In genomic region chr5:172801184-172801671, GRCh38 we compare ENCODE assay signal across 11 cellular contexts. TPM values are rescaled to one million over a fixed set of nuclear protein-coding genes. Genes with fewer than 3 reads are reported as not detected.
DNase-seq lines count a peak whose midpoint lies in the region; ATAC-seq, FAIRE-seq and TF ChIP-seq lines count a peak whose summit lies in the region.
"Had no signal": no experiment of that assay in that cellular context is flagged by ENCODE, and none has a peak within 500 bp of the region (broad histone marks: within the 10 kb centered on the region; RNA-seq: fewer than 3 reads in every experiment).

No MANE protein-coding gene starts in this region.

- peak overlapping the region; percentile 72 for H3K4me3 Mint-ChIP-seq in HFFc6
- H3K4me3 Mint-ChIP-seq: natural killer cell had no signal

- intact Hi-C loops in transverse colon (cut with DNase I; ENCODE audit: low total_unique reads) = no loop called here

- no peak for TF ChIP-seq CTCF in HFFc6 (IDR thresholded peaks at IDR 0.05)
- TF ChIP-seq CTCF in keratinocyte (optimal IDR thresholded peaks at IDR 0.05 in 1 of 3, IDR thresholded peaks at IDR 0.05 in 1 of 3, conservative IDR thresholded peaks at IDR 0.05 in 1 of 3; ENCODE audit: extremely low read depth in 1 of 3, insufficient read depth in 2 of 3, low read length in 3 of 3) = no peak
- TF ChIP-seq CTCF in transverse colon (IDR thresholded peaks at IDR 0.05) = no peak

- H3K36me3 Mint-ChIP-seq in HFFc6 (ENCODE audit: low read depth) = no peaks in the 10 kb centered on the region; the same call in 1 of the 2 replicates
- H3K36me3 Mint-ChIP-seq: natural killer cell had no signal

- no peaks in the 10 kb centered on the region for H3K79me2 ChIP-seq in keratinocyte (ENCODE audit: control insufficient read depth, insufficient read depth, low read length)

- peak overlapping the region; percentile 68 for H3K9ac ChIP-seq in keratinocyte (ENCODE audit: control insufficient read depth, extremely low read depth, insufficient read depth, low read length)

- no peak overlapping the region for H2AFZ ChIP-seq in keratinocyte (ENCODE audit: control insufficient read depth, low read length)

- peaks cover 75% of the 10 kb centered on the region for H3K4me1 Mint-ChIP-seq in HFFc6 (ENCODE audit: low read depth)

- H3K27me3 ChIP-seq in keratinocyte (ENCODE audit: control insufficient read depth, extremely low read depth, insufficient read depth, low read length) (no peaks in the 10 kb centered on the region), transverse colon (no peaks in the 10 kb centered on the region), small intestine (ENCODE audit: control insufficient read depth in 2 of 2, insufficient read depth in 2 of 2, low read length in 2 of 2) (no peaks in the 10 kb centered on the region)

- dilution Hi-C loops in keratinocyte (cut with MboI; ENCODE audit: extremely low pct_ligation_motif_present, low sequenced_read_pairs) = no loop called here

- no peaks in the 10 kb centered on the region for H3K9me1 ChIP-seq in keratinocyte (ENCODE audit: control insufficient read depth, extremely low read depth, insufficient read depth, low read length)

- no peak for ATAC-seq in HG02852 (IDR thresholded peaks at IDR 0.05; ENCODE audit: unreplicated experiment)

- TF ChIP-seq EP300 in transverse colon (IDR thresholded peaks at IDR 0.05; ENCODE audit: low read depth) = no peak

- no peak overlapping the region for H3K4me3 ChIP-seq in keratinocyte (ENCODE audit: control insufficient read depth in 2 of 3, extremely low read depth in 1 of 3, insufficient read depth in 2 of 3, low read depth in 1 of 3, low read length in 3 of 3)
- H3K4me3 ChIP-seq in transverse colon = no peak overlapping the region
- H3K4me3 ChIP-seq in small intestine (ENCODE audit: low read depth in 1 of 2, low read length in 2 of 2) = no peak overlapping the region

- H3K27ac ChIP-seq in keratinocyte (ENCODE audit: control insufficient read depth, insufficient read depth, low read length) (peak overlapping the region; percentile 93), transverse colon (peak overlapping the region; percentile 18 to 79 (median 52)), small intestine (ENCODE audit: low read depth in 1 of 2, low read length in 1 of 2) (peak overlapping the region in 1 of 2 donors; percentile 55)

- 83 to 87% methylated on average over 1 to 4 of the region's 4 CpGs for WGBS in transverse colon (ENCODE audit: low coverage in 1 of 2), 2 donors
- 76 to 86% (median 80%) methylated on average over 4 of the region's 4 CpGs for WGBS in small intestine, 3 donors

- H3K9me3 Mint-ChIP-seq in HFFc6 = no peaks in the 10 kb centered on the region
- H3K9me3 Mint-ChIP-seq: natural killer cell had no signal

- no peaks in the 10 kb centered on the region for H3K9me3 ChIP-seq in keratinocyte (ENCODE audit: control insufficient read depth, low read depth, low read length)
- H3K9me3 ChIP-seq in transverse colon = no peaks in the 10 kb centered on the region
- H3K9me3 ChIP-seq in small intestine (ENCODE audit: control insufficient read depth, low read depth) = no peaks in the 10 kb centered on the region

- no peaks in the 10 kb centered on the region for H4K20me1 ChIP-seq in keratinocyte (ENCODE audit: control insufficient read depth, extremely low read depth, insufficient read depth, low read length)

- H3K27ac Mint-ChIP-seq in HFFc6 = peak overlapping the region; percentile 97

- in situ Hi-C loops in transverse colon (cut with MboI; ENCODE audit: low pct_ligation_motif_present in 1 of 4, low pct_unique_long_range_greater_than_20kb in 1 of 4, low sequenced_read_pairs in 3 of 4) = no loop called here

- peaks cover 2% of the 10 kb centered on the region for H3K27me3 Mint-ChIP-seq in HFFc6 (ENCODE audit: insufficient read depth)

- H3K36me3 ChIP-seq in keratinocyte (ENCODE audit: control insufficient read depth in 2 of 2, extremely low read depth in 1 of 2, insufficient read depth in 2 of 2, low read length in 2 of 2) = no peaks in the 10 kb centered on the region
- no peaks in the 10 kb centered on the region for H3K36me3 ChIP-seq in transverse colon
- no peaks in the 10 kb centered on the region for H3K36me3 ChIP-seq in small intestine (ENCODE audit: control insufficient read depth in 2 of 2, insufficient read depth in 2 of 2, low read length in 2 of 2)

- peak; percentile 94 for DNase-seq in HFFc6
- peak; percentile 81 for DNase-seq in astrocyte of the hippocampus (ENCODE audit: low read depth, low spot score)
- DNase-seq in keratinocyte (ENCODE audit: low read depth, low spot score) = peak; percentile 92
- no peak for DNase-seq in transverse colon
- DNase-seq in small intestine = no peak
- DNase-seq in GM12892 (ENCODE audit: insufficient read length) = no peak
- DNase-seq: activated naive CD4-positive, alpha-beta T cell; natural killer cell; NCI-H345 had no signal

- peak overlapping the region; percentile 59 for H3K4me2 ChIP-seq in keratinocyte (ENCODE audit: control insufficient read depth, extremely low read depth, insufficient read depth, low read depth, low read length)

- TF ChIP-seq POLR2A in transverse colon (IDR thresholded peaks at IDR 0.05) (no peak), GM12892 (IDR thresholded peaks at IDR 0.05; ENCODE audit: low read depth, low read length) (no peak)

- peak; percentile 64 for FAIRE-seq in keratinocyte (lab: Jason Lieb, UNC)
- no peak for FAIRE-seq in small intestine (lab: Jason Lieb, UNC)
- no peak for FAIRE-seq in GM12892 (lab: Jason Lieb, UNC)
- FAIRE-seq: TTC549 had no signal

- H3K4me1 ChIP-seq in keratinocyte (ENCODE audit: control insufficient read depth, extremely low read depth, insufficient read depth, low read length) = peaks cover 48% of the 10 kb centered on the region
- H3K4me1 ChIP-seq in transverse colon = peaks cover 0 to 11% (median 4%) of the 10 kb centered on the region in 4 donors
- peaks cover 0 to 6% of the 10 kb centered on the region in 2 donors for H3K4me1 ChIP-seq in small intestine (ENCODE audit: control insufficient read depth in 2 of 2, insufficient read depth in 1 of 2, low read depth in 1 of 2, low read length in 1 of 2)

RNA-seq across cellular contexts. Expression of gene DUSP1, which starts 30.2 kb away (rescaled TPM):
- total RNA-seq in HFFc6 (2021; fragmentation: NEBNext Ultra II Directional; extraction: Animal tissue kit (Norgen Biotek cat#: 25700)) = 100 to 1,000 TPM; 213 to 319 (median 307) TPM
- polyA plus RNA-seq in keratinocyte = 10.4 to 303 TPM (median 174 TPM) in 3 replicates
- 68.7 TPM for polyA plus RNA-seq in keratinocyte (2011; ENCODE audit: low read depth)
- 98.5 and 108 TPM in 2 replicates for polyA plus RNA-seq in keratinocyte (2011; cell fraction: cytosol; rRNA removed)
- 553 and 700 TPM in 2 replicates for polyA plus RNA-seq in keratinocyte (2011; cell fraction: nucleus; rRNA removed)
- 7.0 and 200 TPM in 2 replicates for polyA plus RNA-seq in keratinocyte (2012; ENCODE audit: low replicate concordance)
- 17.6 to 194 TPM (median 125 TPM) in 3 replicates for polyA minus RNA-seq in keratinocyte
- polyA minus RNA-seq in keratinocyte (2011; cell fraction: cytosol; rRNA and poly(A)+ RNA removed) = 131 TPM
- 374 and 410 TPM in 2 replicates for polyA minus RNA-seq in keratinocyte (2011; cell fraction: nucleus; rRNA and poly(A)+ RNA removed)
- 100 to 1,000 TPM; 469 to 701 (median 567) TPM for total RNA-seq in transverse colon
- polyA plus RNA-seq in small intestine = 100 to 1,000 TPM in 1 of 3 donors, 10 to 100 TPM in 2; 64.4 to 216 (median 65.4) TPM
- 4.0 TPM for polyA plus RNA-seq in GM12892 (2012; ENCODE audit: missing spikeins)

RNA-seq across cellular contexts. Expression of gene ERGIC1, which starts 32.8 kb away (rescaled TPM):
- total RNA-seq in HFFc6 (2021; fragmentation: NEBNext Ultra II Directional; extraction: Animal tissue kit (Norgen Biotek cat#: 25700)) = 100 to 1,000 TPM; 240 to 276 (median 258) TPM
- polyA plus RNA-seq in keratinocyte = 89.5 to 105 TPM (median 93.4 TPM) in 3 replicates
- polyA plus RNA-seq in keratinocyte (2011; ENCODE audit: low read depth) = 25.2 TPM
- polyA plus RNA-seq in keratinocyte (2011; cell fraction: cytosol; rRNA removed) = 92.4 and 115 TPM in 2 replicates
- 48.2 and 60.3 TPM in 2 replicates for polyA plus RNA-seq in keratinocyte (2011; cell fraction: nucleus; rRNA removed)
- polyA plus RNA-seq in keratinocyte (2012; ENCODE audit: low replicate concordance) = 51.3 and 98.7 TPM in 2 replicates
- 162 to 220 TPM (median 183 TPM) in 3 replicates for polyA minus RNA-seq in keratinocyte
- polyA minus RNA-seq in keratinocyte (2011; cell fraction: cytosol; rRNA and poly(A)+ RNA removed) = 102 TPM
- 34.2 and 59.5 TPM in 2 replicates for polyA minus RNA-seq in keratinocyte (2011; cell fraction: nucleus; rRNA and poly(A)+ RNA removed)
- total RNA-seq in transverse colon = 100 to 1,000 TPM; 125 to 252 (median 184) TPM
- 100 to 1,000 TPM in 1 of 3 donors, 10 to 100 TPM in 2; 58.1 to 127 (median 64.2) TPM for polyA plus RNA-seq in small intestine
- 58.7 TPM for polyA plus RNA-seq in GM12892 (2012; ENCODE audit: missing spikeins)

Comparison
In these comparisons a context has a peak if more than half of its experiments do, and no peak if none do; other contexts are left out.
1. DNase-seq: peak in HFFc6 (single experiment), astrocyte of the hippocampus (single experiment) and keratinocyte (single experiment); none in transverse colon (single experiment), small intestine (single experiment) and GM12892 (single experiment).